ENCODE assay signal across 20 cellular contexts in the genomic region with DNA sequence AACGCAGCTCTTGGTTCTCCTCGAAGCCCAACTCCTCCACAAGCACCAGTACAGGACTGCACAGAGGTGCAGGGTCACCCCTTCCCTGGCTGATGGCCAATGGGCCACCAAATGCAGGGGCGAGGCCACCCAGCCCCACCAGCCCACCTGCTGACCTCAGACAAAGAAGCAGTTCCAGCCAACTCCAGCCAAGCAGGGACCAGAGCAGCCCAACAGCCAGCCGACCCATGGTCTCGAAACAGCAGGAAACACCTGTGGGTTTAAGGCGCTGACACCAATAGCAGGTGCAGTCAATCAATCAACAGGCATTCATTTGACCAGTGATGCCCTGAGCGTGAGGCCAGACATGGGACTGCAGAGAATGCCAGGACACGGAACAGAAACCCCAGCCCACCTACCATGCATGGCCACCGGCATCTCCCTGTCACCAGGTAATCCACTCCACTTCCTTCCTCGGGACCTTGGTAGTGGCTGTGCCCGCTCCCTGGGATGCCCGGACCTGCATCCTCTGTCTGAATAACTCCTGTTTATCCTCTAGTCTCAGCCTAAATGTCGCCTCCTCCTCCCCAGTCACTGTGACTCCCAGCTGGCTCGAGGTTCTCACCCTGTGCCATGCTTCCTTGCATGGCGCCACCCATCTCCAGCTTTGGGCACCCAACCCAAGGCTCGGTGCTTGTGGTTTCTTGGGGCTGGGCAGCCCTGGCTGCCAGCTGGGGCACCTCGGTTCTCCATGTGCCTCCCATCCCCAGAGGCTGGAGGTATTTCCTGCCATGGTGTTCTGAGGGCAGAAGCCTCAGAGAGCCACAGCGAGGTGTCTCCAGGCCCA.
"Had no signal": no experiment of that assay in that cellular context is flagged by ENCODE, and none has a peak within 500 bp of the region (broad histone marks: within the 10 kb centered on the region; RNA-seq: fewer than 3 reads in every experiment).

No MANE protein-coding gene starts in this region.

- H3K4me3 Mint-ChIP-seq: activated CD4-positive, alpha-beta memory T cell treated with anti-CD3 and anti-CD28 coated beads for 36 hours; activated naive CD4-positive, alpha-beta T cell treated with anti-CD3 and anti-CD28 coated beads for 36 hours; activated naive CD8-positive, alpha-beta T cell treated with anti-CD3 and anti-CD28 coated beads, Interleukin-2, amount 10 ng/mL, durations not matched to agents 7 days and 5 days; nephron progenitor cell; T-helper 17 cell had no signal

- ATAC-seq: gastrocnemius medialis, left cardiac atrium, sciatic nerve, T-helper 17 cell had no signal

- H3K27ac Mint-ChIP-seq: activated CD4-positive, alpha-beta memory T cell treated with anti-CD3 and anti-CD28 coated beads for 36 hours; activated naive CD4-positive, alpha-beta T cell treated with anti-CD3 and anti-CD28 coated beads for 36 hours; activated naive CD8-positive, alpha-beta T cell treated with anti-CD3 and anti-CD28 coated beads, Interleukin-2, amount 10 ng/mL, durations not matched to agents 7 days and 5 days; nephron progenitor cell; T-helper 17 cell had no signal

- H3K4me1 Mint-ChIP-seq: activated naive CD8-positive, alpha-beta T cell treated with anti-CD3 and anti-CD28 coated beads, Interleukin-2, amount 10 ng/mL, durations not matched to agents 7 days and 5 days; T-helper 17 cell had no signal

- H3K9me3 Mint-ChIP-seq: activated CD4-positive, alpha-beta memory T cell treated with anti-CD3 and anti-CD28 coated beads for 36 hours; activated naive CD4-positive, alpha-beta T cell treated with anti-CD3 and anti-CD28 coated beads for 36 hours; activated naive CD8-positive, alpha-beta T cell treated with anti-CD3 and anti-CD28 coated beads, Interleukin-2, amount 10 ng/mL, durations not matched to agents 7 days and 5 days; nephron progenitor cell had no signal

- H3K36me3 Mint-ChIP-seq: activated CD4-positive, alpha-beta memory T cell treated with anti-CD3 and anti-CD28 coated beads for 36 hours; activated naive CD8-positive, alpha-beta T cell treated with anti-CD3 and anti-CD28 coated beads, Interleukin-2, amount 10 ng/mL, durations not matched to agents 7 days and 5 days had no signal

- H3K27ac ChIP-seq: breast epithelium, coronary artery, esophagus muscularis mucosa, gastrocnemius medialis had no signal

- H3K4me3 ChIP-seq: breast epithelium, coronary artery, esophagus muscularis mucosa, gastrocnemius medialis, smooth muscle cell had no signal

- H3K4me1 ChIP-seq: breast epithelium, esophagus muscularis mucosa, gastrocnemius medialis had no signal

- DNase-seq: activated CD4-positive, alpha-beta memory T cell treated with anti-CD3 and anti-CD28 coated beads for 36 hours; activated CD4-positive, alpha-beta T cell treated with anti-CD3 and anti-CD28 coated beads for 48 hours; activated naive CD4-positive, alpha-beta T cell treated with anti-CD3 and anti-CD28 coated beads for 36 hours; activated naive CD8-positive, alpha-beta T cell treated with anti-CD3 and anti-CD28 coated beads, Interleukin-2, amount 10 ng/mL, durations not matched to agents 7 days and 5 days; activated T-cell treated with anti-CD3 and anti-CD28 coated beads, Interleukin-2, amount 50 U/mL, for 48 hours; amniotic stem cell; gastrocnemius medialis; hypothalamus; left cardiac atrium; mesenchymal stem cell; nephron progenitor cell; nucleus accumbens; stimulated activated CD4-positive, alpha-beta T cell treated with anti-CD3 and anti-CD28 coated beads, Interleukin-2, amount 100 ng/mL, for 48 hours; stimulated activated naive CD4-positive, alpha-beta T cell treated with Interleukin-2 at 50 U/mL for 16 hours; T-helper 17 cell had no signal

- H3K4me2 ChIP-seq: smooth muscle cell had no signal

- H3K9me3 ChIP-seq: breast epithelium, esophagus muscularis mucosa, gastrocnemius medialis had no signal

- H3K36me3 ChIP-seq: breast epithelium, esophagus muscularis mucosa, gastrocnemius medialis had no signal

- H3K27me3 Mint-ChIP-seq: activated naive CD8-positive, alpha-beta T cell treated with anti-CD3 and anti-CD28 coated beads, Interleukin-2, amount 10 ng/mL, durations not matched to agents 7 days and 5 days had no signal
